Comparison of ENCODE assay signal across 15 cellular contexts in genomic region chr10:101258179-101258885, GRCh38. TPM values are rescaled to one million over a fixed set of nuclear protein-coding genes. Genes with fewer than 3 reads are reported as not detected.
DNase-seq lines count a peak whose midpoint lies in the region; ATAC-seq, FAIRE-seq and TF ChIP-seq lines count a peak whose summit lies in the region.
"Had no signal": no experiment of that assay in that cellular context is flagged by ENCODE, and none has a peak within 500 bp of the region (broad histone marks: within the 10 kb centered on the region; RNA-seq: fewer than 3 reads in every experiment).

No MANE protein-coding gene starts in this region.

- no peak overlapping the region for H3K27ac ChIP-seq in SJCRH30
- no peak overlapping the region for H3K27ac ChIP-seq in colonic mucosa
- H3K27ac ChIP-seq in pancreas = no peak overlapping the region
- H3K27ac ChIP-seq: HL-60, SJSA1, tibial nerve had no signal

- H3K27me3 ChIP-seq in SJCRH30 (no peaks in the 10 kb centered on the region), colonic mucosa (peaks cover 8% of the 10 kb centered on the region), pancreas (peaks cover 0 to 2% (median 0%) of the 10 kb centered on the region in 4 donors)

- H3K9me3 ChIP-seq in SJCRH30 (replicated peaks) (peaks cover 4% of the 10 kb centered on the region), colonic mucosa (no peaks in the 10 kb centered on the region), pancreas (no peaks in the 10 kb centered on the region)
- H3K9me3 ChIP-seq: SJSA1 had no signal

- no peak for ATAC-seq in pancreas
- no peak for ATAC-seq in HG03439 (IDR thresholded peaks at IDR 0.05; ENCODE audit: unreplicated experiment)

- no peak for FAIRE-seq in pancreas (lab: Jason Lieb, UNC)

- TF ChIP-seq CTCF in GM12864 (IDR thresholded peaks at IDR 0.05; ENCODE audit: low read depth, low read length, missing control alignments) (no peak), colonic mucosa (IDR thresholded peaks at IDR 0.05) (no peak), pancreas (IDR thresholded peaks at IDR 0.05) (no peak)

- peak; percentile 8 for DNase-seq in GM12864 (ENCODE audit: low read depth)
- peak; percentile 46 for DNase-seq in HuH-7 (ENCODE audit: low spot score)
- peak; percentile 48 to 66 for DNase-seq in SJCRH30
- peak; percentile 73 for DNase-seq in iPS-NIHi7 (ENCODE audit: extremely low spot score)
- DNase-seq in GDM1 (lab: John Stamatoyannopoulos, UW) = no peak
- no peak for DNase-seq in colonic mucosa
- DNase-seq in pancreas = no peak
- DNase-seq: activated T-cell treated with anti-CD3 and anti-CD28 coated beads, Interleukin-2, amount 50 U/mL, for 1 hour; Calu3; midbrain; NCI-H1105 had no signal

- WGBS in pancreas, 2 donors = 75 to 88% methylated on average over 4 of the region's 4 CpGs

- H3K4me1 ChIP-seq in SJCRH30 (peaks cover 29% of the 10 kb centered on the region), colonic mucosa (no peaks in the 10 kb centered on the region), pancreas (no peaks in the 10 kb centered on the region)
- H3K4me1 ChIP-seq: SJSA1, tibial nerve had no signal

- H3K36me3 ChIP-seq in SJCRH30 (no peaks in the 10 kb centered on the region), colonic mucosa (no peaks in the 10 kb centered on the region), pancreas (no peaks in the 10 kb centered on the region)
- H3K36me3 ChIP-seq: SJSA1, tibial nerve had no signal

- intact Hi-C loops in colonic mucosa (cut with DNase I) (no loop called here), pancreas (cut with DNase I) (no loop called here)

- H3K4me3 ChIP-seq in GM12864 (ENCODE audit: low read depth, low read length) (no peak overlapping the region), SJCRH30 (no peak overlapping the region), colonic mucosa (no peak overlapping the region), pancreas (no peak overlapping the region)
- H3K4me3 ChIP-seq: SJSA1, tibial nerve had no signal

- no peak overlapping the region for H3K9ac ChIP-seq in colonic mucosa (ENCODE audit: low read depth in 2 of 2, low read length in 2 of 2)

RNA-seq across cellular contexts. Expression of gene LBX1, which starts 29.1 kb away (rescaled TPM):
- total RNA-seq in SJCRH30 (2014; rRNA removed; shearing (Covaris generic)) = 13.5 and 13.7 TPM in 2 replicates
- total RNA-seq in colonic mucosa = not detected
- not detected for total RNA-seq in pancreas
- polyA plus RNA-seq in pancreas = not detected
- total RNA-seq: Calu3, SJSA1 had no signal

Comparison
In these comparisons a context has a peak if more than half of its experiments do, and no peak if none do; other contexts are left out.
1. DNase-seq: peak in GM12864 (single experiment), HuH-7 (single experiment), SJCRH30 (2 of 2) and iPS-NIHi7 (single experiment); none in GDM1 (single experiment), colonic mucosa (single experiment) and pancreas (0 of 6).
2. RNA of gene LBX1, which starts 29.1 kb away (total RNA-seq): 13.5 to 13.7 TPM in SJCRH30; not detected in colonic mucosa and not detected in pancreas; every median in the first group is over 10 times any median in the second.